11 cellular contexts compared by ENCODE assay signal in genomic region chr7:110813986-110814385, GRCh38.
"Had no signal": no experiment of that assay in that cellular context is flagged by ENCODE, and none has a peak within 500 bp of the region (broad histone marks: within the 10 kb centered on the region; RNA-seq: fewer than 3 reads in every experiment).

No MANE protein-coding gene starts in this region.

- H3K4me1 ChIP-seq: HAP-1 had no signal

- H3K4me2 ChIP-seq: GM23338 had no signal

- DNase-seq: GM23248, GOT3, H7, H9, HCEC 1CT, HFFc6 had no signal

- H3K9me3 ChIP-seq: HAP-1 had no signal

- ATAC-seq: HCT116 had no signal

- H3K4me3 ChIP-seq: GM23248, GM23338, HAP-1 had no signal

- H2AFZ ChIP-seq: GM23248, GM23338 had no signal

- FAIRE-seq: H1, H54 had no signal

- H3K27ac ChIP-seq: GM23248 had no signal

- H3K9ac ChIP-seq: GM23248 had no signal

- H3K36me3 ChIP-seq: HAP-1 had no signal
